In genomic region chr19:19033176-19033425, GRCh38 we compare ENCODE assay signal across 1 cellular context.
TF ChIP-seq lines count a peak whose summit lies in the region.

No MANE protein-coding gene starts in this region.

TF ChIP-seq in HepG2, 621 proteins besides CTCF, POLR2A, EP300 and RAD21:
- TF ChIP-seq ZFAT (CRISPR knock-in tag; conservative IDR thresholded peaks at IDR 0.05) (no peak), ZNF558 (CRISPR knock-in tag; IDR thresholded peaks at IDR 0.05; ENCODE audit: borderline replicate concordance) (0 out of 2 replicates have a peak, but pooled peaks have one; percentile 14), RBFOX2 (IDR thresholded peaks at IDR 0.05; ENCODE audit: low read depth, low read length) (no peak), ZNF530 (CRISPR knock-in tag; IDR thresholded peaks at IDR 0.05; ENCODE audit: low read depth) (no peak), HIVEP1 (CRISPR knock-in tag; IDR thresholded peaks at IDR 0.05) (no peak), KDM5B (CRISPR knock-in tag; IDR thresholded peaks at IDR 0.05; ENCODE audit: borderline replicate concordance) (no peak), ZFP1 (CRISPR knock-in tag; IDR thresholded peaks at IDR 0.05) (no peak), CHD2 (IDR thresholded peaks at IDR 0.05; ENCODE audit: low read depth, low read length) (no peak), ZNF33B (CRISPR knock-in tag; IDR thresholded peaks at IDR 0.05) (no peak), YY1 (IDR thresholded peaks at IDR 0.05; ENCODE audit: insufficient read depth, insufficient replicate concordance, low read depth, low read length) (peak; percentile 58), TMF1 (CRISPR knock-in tag; IDR thresholded peaks at IDR 0.05; ENCODE audit: low read depth) (0 out of 2 replicates have a peak, but pooled peaks have one; percentile 54), SOX5 (CRISPR knock-in tag; IDR thresholded peaks at IDR 0.05; ENCODE audit: borderline replicate concordance) (no peak), KLF9 (CRISPR knock-in tag; IDR thresholded peaks at IDR 0.05; ENCODE audit: low read depth) (no peak)
- TF ChIP-seq, protein P1, sequence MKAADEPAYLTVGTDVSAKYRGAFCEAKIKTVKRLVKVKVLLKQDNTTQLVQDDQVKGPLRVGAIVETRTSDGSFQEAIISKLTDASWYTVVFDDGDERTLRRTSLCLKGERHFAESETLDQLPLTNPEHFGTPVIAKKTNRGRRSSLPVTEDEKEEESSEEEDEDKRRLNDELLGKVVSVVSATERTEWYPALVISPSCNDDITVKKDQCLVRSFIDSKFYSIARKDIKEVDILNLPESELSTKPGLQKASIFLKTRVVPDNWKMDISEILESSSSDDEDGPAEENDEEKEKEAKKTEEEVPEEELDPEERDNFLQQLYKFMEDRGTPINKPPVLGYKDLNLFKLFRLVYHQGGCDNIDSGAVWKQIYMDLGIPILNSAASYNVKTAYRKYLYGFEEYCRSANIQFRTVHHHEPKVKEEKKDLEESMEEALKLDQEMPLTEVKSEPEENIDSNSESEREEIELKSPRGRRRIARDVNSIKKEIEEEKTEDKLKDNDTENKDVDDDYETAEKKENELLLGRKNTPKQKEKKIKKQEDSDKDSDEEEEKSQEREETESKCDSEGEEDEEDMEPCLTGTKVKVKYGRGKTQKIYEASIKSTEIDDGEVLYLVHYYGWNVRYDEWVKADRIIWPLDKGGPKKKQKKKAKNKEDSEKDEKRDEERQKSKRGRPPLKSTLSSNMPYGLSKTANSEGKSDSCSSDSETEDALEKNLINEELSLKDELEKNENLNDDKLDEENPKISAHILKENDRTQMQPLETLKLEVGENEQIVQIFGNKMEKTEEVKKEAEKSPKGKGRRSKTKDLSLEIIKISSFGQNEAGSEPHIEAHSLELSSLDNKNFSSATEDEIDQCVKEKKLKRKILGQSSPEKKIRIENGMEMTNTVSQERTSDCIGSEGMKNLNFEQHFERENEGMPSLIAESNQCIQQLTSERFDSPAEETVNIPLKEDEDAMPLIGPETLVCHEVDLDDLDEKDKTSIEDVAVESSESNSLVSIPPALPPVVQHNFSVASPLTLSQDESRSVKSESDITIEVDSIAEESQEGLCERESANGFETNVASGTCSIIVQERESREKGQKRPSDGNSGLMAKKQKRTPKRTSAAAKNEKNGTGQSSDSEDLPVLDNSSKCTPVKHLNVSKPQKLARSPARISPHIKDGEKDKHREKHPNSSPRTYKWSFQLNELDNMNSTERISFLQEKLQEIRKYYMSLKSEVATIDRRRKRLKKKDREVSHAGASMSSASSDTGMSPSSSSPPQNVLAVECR (CRISPR knock-in tag; IDR thresholded peaks at IDR 0.05; ENCODE audit: borderline replicate concordance): no peak
- TF ChIP-seq, protein P2, sequence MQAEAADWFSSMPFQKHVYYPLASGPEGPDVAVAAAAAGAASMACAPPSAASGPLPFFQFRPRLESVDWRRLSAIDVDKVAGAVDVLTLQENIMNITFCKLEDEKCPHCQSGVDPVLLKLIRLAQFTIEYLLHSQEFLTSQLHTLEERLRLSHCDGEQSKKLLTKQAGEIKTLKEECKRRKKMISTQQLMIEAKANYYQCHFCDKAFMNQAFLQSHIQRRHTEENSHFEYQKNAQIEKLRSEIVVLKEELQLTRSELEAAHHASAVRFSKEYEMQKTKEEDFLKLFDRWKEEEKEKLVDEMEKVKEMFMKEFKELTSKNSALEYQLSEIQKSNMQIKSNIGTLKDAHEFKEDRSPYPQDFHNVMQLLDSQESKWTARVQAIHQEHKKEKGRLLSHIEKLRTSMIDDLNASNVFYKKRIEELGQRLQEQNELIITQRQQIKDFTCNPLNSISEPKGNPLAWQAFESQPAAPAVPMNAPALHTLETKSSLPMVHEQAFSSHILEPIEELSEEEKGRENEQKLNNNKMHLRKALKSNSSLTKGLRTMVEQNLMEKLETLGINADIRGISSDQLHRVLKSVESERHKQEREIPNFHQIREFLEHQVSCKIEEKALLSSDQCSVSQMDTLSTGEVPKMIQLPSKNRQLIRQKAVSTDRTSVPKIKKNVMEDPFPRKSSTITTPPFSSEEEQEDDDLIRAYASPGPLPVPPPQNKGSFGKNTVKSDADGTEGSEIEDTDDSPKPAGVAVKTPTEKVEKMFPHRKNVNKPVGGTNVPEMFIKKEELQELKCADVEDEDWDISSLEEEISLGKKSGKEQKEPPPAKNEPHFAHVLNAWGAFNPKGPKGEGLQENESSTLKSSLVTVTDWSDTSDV (CRISPR knock-in tag; IDR thresholded peaks at IDR 0.05): no peak
